ENCODE assay signal across 8 cellular contexts in the genomic region with DNA sequence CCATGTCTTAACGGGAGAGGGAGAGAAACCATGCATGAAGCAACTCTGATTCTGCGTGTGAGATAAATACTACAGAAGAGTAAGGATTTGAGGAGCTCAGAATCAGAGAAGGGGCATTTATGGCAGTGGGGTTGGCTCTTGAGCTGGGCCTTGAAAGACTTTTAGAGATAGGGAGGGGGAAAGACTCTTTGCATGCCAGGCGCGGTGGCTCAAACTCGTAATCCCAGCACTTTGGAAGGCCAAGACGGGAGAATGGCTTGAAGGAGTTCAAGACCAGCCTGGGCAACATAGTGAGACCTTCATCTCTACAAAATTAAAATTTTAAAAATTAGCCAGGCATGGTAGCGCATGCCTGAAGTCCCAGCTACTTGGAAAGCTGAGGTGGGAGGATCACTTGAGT. TPM values are rescaled to one million over a fixed set of nuclear protein-coding genes. Genes with fewer than 3 reads are reported as not detected.
A peak's percentile ranks its signal among the peaks of the same experiment; 100 is the strongest.
DNase-seq lines count a peak whose midpoint lies in the region; ATAC-seq, FAIRE-seq and TF ChIP-seq lines count a peak whose summit lies in the region.
"Had no signal": no experiment of that assay in that cellular context is flagged by ENCODE, and none has a peak within 500 bp of the region (broad histone marks: within the 10 kb centered on the region; RNA-seq: fewer than 3 reads in every experiment).

No MANE protein-coding gene starts in this region.

- H4K8ac ChIP-seq in H9 (replicated peaks; ENCODE audit: insufficient read length, low read depth, low read length): no peak overlapping the region

- no peak for TF ChIP-seq POLR2A in lower leg skin (IDR thresholded peaks at IDR 0.05)

- no peaks in the 10 kb centered on the region for H3K79me1 ChIP-seq in H9 (ENCODE audit: insufficient read depth, low read depth, low read length, poor library complexity, severe bottlenecking)

- no peak overlapping the region for H3K4ac ChIP-seq in H9 (ENCODE audit: low read depth, low read length)

- DNase-seq in H9: no peak
- DNase-seq in activated CD8-positive, alpha-beta T cell treated with anti-CD3 and anti-CD28 coated beads for 36 hours: no peak
- DNase-seq in keratinocyte (ENCODE audit: low read depth, low spot score): no peak
- DNase-seq in MV-4-11 (lab: John Stamatoyannopoulos, UW): no peak
- no peak for DNase-seq in activated gamma-delta T cell treated with Interleukin-2 at 50 U/mL for 16 hours
- DNase-seq in lower leg skin (ENCODE audit: low spot score in 2 of 2): no peak

- POLR2A ChIA-PET in activated CD8-positive, alpha-beta T cell treated with anti-CD3 and anti-CD28 coated beads for 36 hours (lab: Charles Lee): interaction anchor here (0.9 to 4.0 kb wide), 6 partner anchors 11 to 56 kb away, joined by 3 to 38 read pairs (median 4); partner anchors contain the start of gene RNU5D-1

- H3K9me3 Mint-ChIP-seq in H9: no peaks in the 10 kb centered on the region
- no peaks in the 10 kb centered on the region for H3K9me3 Mint-ChIP-seq in activated CD8-positive, alpha-beta T cell treated with anti-CD3 and anti-CD28 coated beads for 36 hours
- no peaks in the 10 kb centered on the region for H3K9me3 Mint-ChIP-seq in stimulated activated memory B cell treated with anti-CD40 and anti-IgM and Interleukin-4, amounts not matched to agents 10 μg/mL and 1 μg/mL and 100 μg/mL, for 72 hours

- no CpG with 5 or more reads among the region's 7 CpGs for WGBS in H9 (ENCODE audit: extremely low coverage, insufficient read length, low lambda C conversion rate)
- WGBS in lower leg skin, 2 donors: 86 to 88% methylated on average over 7 of the region's 7 CpGs

- H3K36me3 Mint-ChIP-seq in H9 (ENCODE audit: insufficient read depth in 1 of 3, low read depth in 3 of 3): peaks cover 0 to 7% (median 2%) of the 10 kb centered on the region in 3 experiments; a peak in 4 of 7 replicates
- no peaks in the 10 kb centered on the region for H3K36me3 Mint-ChIP-seq in activated CD8-positive, alpha-beta T cell treated with anti-CD3 and anti-CD28 coated beads for 36 hours (ENCODE audit: low read depth)
- peaks cover 5% of the 10 kb centered on the region for H3K36me3 Mint-ChIP-seq in stimulated activated memory B cell treated with anti-CD40 and anti-IgM and Interleukin-4, amounts not matched to agents 10 μg/mL and 1 μg/mL and 100 μg/mL, for 72 hours

- H2AK5ac ChIP-seq in H9 (ENCODE audit: insufficient read length, low read length): no peak overlapping the region

- H3K23me2 ChIP-seq in H9 (ENCODE audit: insufficient read length, low read depth, low read length, poor library complexity, severe bottlenecking): no peaks in the 10 kb centered on the region

- H2AFZ ChIP-seq in H9 (ENCODE audit: low read length) (no peak overlapping the region), keratinocyte (ENCODE audit: control insufficient read depth, low read length) (peak overlapping the region; percentile 98)

- H3K4me3 Mint-ChIP-seq in H9: peak overlapping the region; percentile 83 to 86
- H3K4me3 Mint-ChIP-seq in activated CD8-positive, alpha-beta T cell treated with anti-CD3 and anti-CD28 coated beads for 36 hours: peak overlapping the region; percentile 81
- H3K4me3 Mint-ChIP-seq in stimulated activated memory B cell treated with anti-CD40 and anti-IgM and Interleukin-4, amounts not matched to agents 10 μg/mL and 1 μg/mL and 100 μg/mL, for 72 hours: peak overlapping the region; percentile 94

- H4K20me1 ChIP-seq in H9 (ENCODE audit: control insufficient read depth, insufficient read depth, insufficient read length) (no peaks in the 10 kb centered on the region), keratinocyte (ENCODE audit: control insufficient read depth, extremely low read depth, insufficient read depth, low read length) (no peaks in the 10 kb centered on the region)

- peaks cover 2% of the 10 kb centered on the region for H3K9me1 ChIP-seq in keratinocyte (ENCODE audit: control insufficient read depth, extremely low read depth, insufficient read depth, low read length)

- H3K4me1 ChIP-seq in H9 (ENCODE audit: insufficient read depth, low read length): peaks cover 7% of the 10 kb centered on the region
- peaks cover 17% of the 10 kb centered on the region for H3K4me1 ChIP-seq in keratinocyte (ENCODE audit: control insufficient read depth, extremely low read depth, insufficient read depth, low read length)

- no peak overlapping the region for H2BK15ac ChIP-seq in H9 (ENCODE audit: low read depth, low read length)

- no peaks in the 10 kb centered on the region for H3K9me3 ChIP-seq in H9 (ENCODE audit: control insufficient read depth, low read depth, low read length)
- no peaks in the 10 kb centered on the region for H3K9me3 ChIP-seq in keratinocyte (ENCODE audit: control insufficient read depth, low read depth, low read length)

- FAIRE-seq in keratinocyte (lab: Jason Lieb, UNC): no peak

- no peak overlapping the region for H4K91ac ChIP-seq in H9 (ENCODE audit: insufficient read length, low read depth, low read length)

- H3K18ac ChIP-seq in H9 (ENCODE audit: insufficient read length, low read depth, low read length): no peak overlapping the region

- H3K27ac Mint-ChIP-seq in H9: no peak overlapping the region
- H3K27ac Mint-ChIP-seq in activated CD8-positive, alpha-beta T cell treated with anti-CD3 and anti-CD28 coated beads for 36 hours: peak overlapping the region; percentile 89
- H3K27ac Mint-ChIP-seq in stimulated activated memory B cell treated with anti-CD40 and anti-IgM and Interleukin-4, amounts not matched to agents 10 μg/mL and 1 μg/mL and 100 μg/mL, for 72 hours: peak overlapping the region; percentile 84

- TF ChIP-seq CTCF in H9 (conservative IDR thresholded peaks at IDR 0.05) (no peak), keratinocyte (optimal IDR thresholded peaks at IDR 0.05 in 1 of 3, IDR thresholded peaks at IDR 0.05 in 1 of 3, conservative IDR thresholded peaks at IDR 0.05 in 1 of 3; ENCODE audit: extremely low read depth in 1 of 3, insufficient read depth in 2 of 3, low read length in 3 of 3) (no peak), lower leg skin (IDR thresholded peaks at IDR 0.05) (no peak)
- TF ChIP-seq CTCF in activated CD8-positive, alpha-beta T cell treated with anti-CD3 and anti-CD28 coated beads for 36 hours (IDR thresholded peaks at IDR 0.05): no peak

- H3K27ac ChIP-seq in H9 (ENCODE audit: insufficient read length, low read depth, low read length) (no peak overlapping the region), keratinocyte (ENCODE audit: control insufficient read depth, insufficient read depth, low read length) (no peak overlapping the region)

- H3K23ac ChIP-seq in H9 (ENCODE audit: insufficient read length, low read depth, low read length): no peak overlapping the region

- no peak overlapping the region for H3K9ac ChIP-seq in H9 (ENCODE audit: extremely low read depth, insufficient read length, low read length)
- H3K9ac ChIP-seq in keratinocyte (ENCODE audit: control insufficient read depth, extremely low read depth, insufficient read depth, low read length): peak overlapping the region; percentile 87

- peak overlapping the region; percentile 62 to 84 (median 82) for H3K4me3 ChIP-seq in keratinocyte (ENCODE audit: control insufficient read depth in 2 of 3, extremely low read depth in 1 of 3, insufficient read depth in 2 of 3, low read depth in 1 of 3, low read length in 3 of 3)
- H3K4me3 ChIP-seq in lower leg skin (ENCODE audit: low read depth, poor library complexity, severe bottlenecking): no peak overlapping the region

- H3K4me2 ChIP-seq in H9 (ENCODE audit: insufficient read depth, insufficient read length, low read length) (peak overlapping the region; percentile 73), keratinocyte (ENCODE audit: control insufficient read depth, extremely low read depth, insufficient read depth, low read depth, low read length) (peak overlapping the region; percentile 88)

- H3K14ac ChIP-seq in H9 (ENCODE audit: insufficient read depth, low read length): no peak overlapping the region

- ATAC-seq in activated CD8-positive, alpha-beta T cell treated with anti-CD3 and anti-CD28 coated beads for 36 hours: no peak
- no peak for ATAC-seq in stimulated activated memory B cell treated with anti-CD40 and anti-IgM and Interleukin-4, amounts not matched to agents 10 μg/mL and 1 μg/mL and 100 μg/mL, for 72 hours

- peaks cover 21 to 23% of the 10 kb centered on the region in 2 experiments for H3K4me1 Mint-ChIP-seq in H9
- H3K4me1 Mint-ChIP-seq in activated CD8-positive, alpha-beta T cell treated with anti-CD3 and anti-CD28 coated beads for 36 hours (ENCODE audit: low read depth): peaks cover 20% of the 10 kb centered on the region
- H3K4me1 Mint-ChIP-seq in stimulated activated memory B cell treated with anti-CD40 and anti-IgM and Interleukin-4, amounts not matched to agents 10 μg/mL and 1 μg/mL and 100 μg/mL, for 72 hours: peaks cover 24% of the 10 kb centered on the region

- CTCF ChIA-PET in activated CD8-positive, alpha-beta T cell treated with anti-CD3 and anti-CD28 coated beads for 36 hours (lab: Charles Lee): interaction anchor here (2.0 to 9.5 kb wide), 2 partner anchors 13 to 23 kb away, joined by 7 to 62 read pairs; no protein-coding TSS in a partner anchor

- no peaks in the 10 kb centered on the region for H3K27me3 Mint-ChIP-seq in H9 (ENCODE audit: low read depth)
- H3K27me3 Mint-ChIP-seq in activated CD8-positive, alpha-beta T cell treated with anti-CD3 and anti-CD28 coated beads for 36 hours: no peaks in the 10 kb centered on the region
- no peaks in the 10 kb centered on the region for H3K27me3 Mint-ChIP-seq in stimulated activated memory B cell treated with anti-CD40 and anti-IgM and Interleukin-4, amounts not matched to agents 10 μg/mL and 1 μg/mL and 100 μg/mL, for 72 hours

- dilution Hi-C loops in keratinocyte (cut with MboI; ENCODE audit: extremely low pct_ligation_motif_present, low sequenced_read_pairs): no loop called here

- H3K79me2 ChIP-seq in H9 (ENCODE audit: insufficient read depth, low read length): no peaks in the 10 kb centered on the region
- no peaks in the 10 kb centered on the region for H3K79me2 ChIP-seq in keratinocyte (ENCODE audit: control insufficient read depth, insufficient read depth, low read length)

- H2BK120ac ChIP-seq in H9 (ENCODE audit: low read depth, low read length, poor library complexity, severe bottlenecking): no peak overlapping the region

- no peak overlapping the region for H2BK5ac ChIP-seq in H9 (ENCODE audit: insufficient read length, low read length)

- H3T11ph ChIP-seq in H9 (ENCODE audit: low read length): no peak overlapping the region

- no peak overlapping the region for H2BK12ac ChIP-seq in H9 (ENCODE audit: insufficient read length, low read depth, low read length)

- H3K27me3 ChIP-seq in H9 (ENCODE audit: insufficient read depth, low read length) (no peaks in the 10 kb centered on the region), keratinocyte (ENCODE audit: control insufficient read depth, extremely low read depth, insufficient read depth, low read length) (no peaks in the 10 kb centered on the region)

- no peaks in the 10 kb centered on the region for H3K36me3 ChIP-seq in keratinocyte (ENCODE audit: control insufficient read depth in 2 of 2, extremely low read depth in 1 of 2, insufficient read depth in 2 of 2, low read length in 2 of 2)

- intact Hi-C loops in activated CD8-positive, alpha-beta T cell treated with anti-CD3 and anti-CD28 coated beads for 36 hours (cut with micrococcal nuclease): no loop called here
- intact Hi-C loops in lower leg skin (cut with DNase I; ENCODE audit: low total_unique reads): no loop called here

- H3K56ac ChIP-seq in H9 (ENCODE audit: insufficient read length, low read depth, low read length): no peak overlapping the region

- no peak overlapping the region for H2BK20ac ChIP-seq in H9 (ENCODE audit: low read depth, low read length, poor library complexity, severe bottlenecking)

- no peak overlapping the region for H4K5ac ChIP-seq in H9 (ENCODE audit: insufficient read length, low read depth, low read length)

RNA-seq across cellular contexts. Expression of gene ARMH1, which starts 0.7 kb away (rescaled TPM):
- total RNA-seq in H9 (2021) (0.68 and 1.0 TPM in 2 replicates), lower leg skin (1 to 10 TPM in 1 of 4 donors, not detected in 3; 2.7 TPM)
- total RNA-seq in activated CD8-positive, alpha-beta T cell treated with anti-CD3 and anti-CD28 coated beads for 36 hours: 100 to 1,000 TPM; 162 to 165 TPM
- 0.19 to 1.5 TPM (median 0.22 TPM) in 3 replicates for polyA plus RNA-seq in keratinocyte
- 0.56 TPM for polyA plus RNA-seq in keratinocyte (2011; ENCODE audit: low read depth)
- 0.18 and 0.19 TPM in 2 replicates for polyA plus RNA-seq in keratinocyte (2011; cell fraction: cytosol; rRNA removed)
- polyA plus RNA-seq in keratinocyte (2011; cell fraction: nucleus; rRNA removed): 5.0 and 9.1 TPM in 2 replicates
- 0.28 and 0.33 TPM in 2 replicates for polyA plus RNA-seq in keratinocyte (2012; ENCODE audit: low replicate concordance)
- not detected in 3 replicates for polyA minus RNA-seq in keratinocyte
- polyA minus RNA-seq in keratinocyte (2011; cell fraction: cytosol; rRNA and poly(A)+ RNA removed): not detected
- 0.85 TPM in 1 of 2 replicates, not detected in the other for polyA minus RNA-seq in keratinocyte (2011; cell fraction: nucleus; rRNA and poly(A)+ RNA removed)

RNA-seq across cellular contexts. Expression of gene TMEM53, which starts 0.9 kb away (rescaled TPM):
- 6.2 and 7.2 TPM in 2 replicates for total RNA-seq in H9 (2021)
- total RNA-seq in activated CD8-positive, alpha-beta T cell treated with anti-CD3 and anti-CD28 coated beads for 36 hours: 1 to 10 TPM; 2.3 to 3.5 TPM
- polyA plus RNA-seq in keratinocyte: 5.6 to 11.4 TPM (median 10.6 TPM) in 3 replicates
- 0.87 TPM for polyA plus RNA-seq in keratinocyte (2011; ENCODE audit: low read depth)
- 6.2 and 10.6 TPM in 2 replicates for polyA plus RNA-seq in keratinocyte (2011; cell fraction: cytosol; rRNA removed)
- polyA plus RNA-seq in keratinocyte (2011; cell fraction: nucleus; rRNA removed): 5.6 and 9.3 TPM in 2 replicates
- polyA plus RNA-seq in keratinocyte (2012; ENCODE audit: low replicate concordance): 6.7 and 10.8 TPM in 2 replicates
- 9.3 to 15.1 TPM (median 10.0 TPM) in 3 replicates for polyA minus RNA-seq in keratinocyte
- polyA minus RNA-seq in keratinocyte (2011; cell fraction: cytosol; rRNA and poly(A)+ RNA removed): 19.2 TPM
- polyA minus RNA-seq in keratinocyte (2011; cell fraction: nucleus; rRNA and poly(A)+ RNA removed): 4.6 and 6.6 TPM in 2 replicates
- 10 to 100 TPM in 2 of 4 donors, 1 to 10 TPM in 2; 5.2 to 23.4 (median 9.9) TPM for total RNA-seq in lower leg skin

RNA-seq across cellular contexts. Expression of gene RNU5D-1, which starts 55.8 kb away (rescaled TPM):
- total RNA-seq in H9 (2021): not detected in 2 replicates
- total RNA-seq in activated CD8-positive, alpha-beta T cell treated with anti-CD3 and anti-CD28 coated beads for 36 hours: not detected
- not detected in 3 replicates for polyA plus RNA-seq in keratinocyte
- polyA plus RNA-seq in keratinocyte (2011; ENCODE audit: low read depth): not detected
- polyA plus RNA-seq in keratinocyte (2011; cell fraction: cytosol; rRNA removed): not detected in 2 replicates
- not detected in 2 replicates for polyA plus RNA-seq in keratinocyte (2011; cell fraction: nucleus; rRNA removed)
- polyA plus RNA-seq in keratinocyte (2012; ENCODE audit: low replicate concordance): not detected in 2 replicates
- under 0.01 TPM in 3 replicates for polyA minus RNA-seq in keratinocyte
- polyA minus RNA-seq in keratinocyte (2011; cell fraction: cytosol; rRNA and poly(A)+ RNA removed): not detected
- under 0.01 TPM in 2 replicates for polyA minus RNA-seq in keratinocyte (2011; cell fraction: nucleus; rRNA and poly(A)+ RNA removed)
- total RNA-seq in lower leg skin: not detected
- total RNA-seq: urinary bladder had no signal
- polyA plus RNA-seq: urinary bladder had no signal

Comparison
In these comparisons a context has a peak if more than half of its experiments do, and no peak if none do; other contexts are left out.
1. H3K27ac Mint-ChIP-seq: peak in activated CD8-positive, alpha-beta T cell treated with anti-CD3 and anti-CD28 coated beads for 36 hours (single experiment) and stimulated activated memory B cell treated with anti-CD40 and anti-IgM and Interleukin-4, amounts not matched to agents 10 μg/mL and 1 μg/mL and 100 μg/mL, for 72 hours (single experiment); none in H9 (0 of 3).
2. RNA of gene ARMH1, which starts 0.7 kb away (total RNA-seq): 162 to 165 TPM in activated CD8-positive, alpha-beta T cell treated with anti-CD3 and anti-CD28 coated beads for 36 hours; 0.68 to 1.0 TPM in H9 and 2.7 TPM in lower leg skin; every median in the first group is over 10 times any median in the second.
3. Peak in every context shown above with its lines, with median percentiles within 50 percentile points of each other: H3K4me3 Mint-ChIP-seq.